2 cellular contexts compared by ENCODE assay signal in the genomic region with DNA sequence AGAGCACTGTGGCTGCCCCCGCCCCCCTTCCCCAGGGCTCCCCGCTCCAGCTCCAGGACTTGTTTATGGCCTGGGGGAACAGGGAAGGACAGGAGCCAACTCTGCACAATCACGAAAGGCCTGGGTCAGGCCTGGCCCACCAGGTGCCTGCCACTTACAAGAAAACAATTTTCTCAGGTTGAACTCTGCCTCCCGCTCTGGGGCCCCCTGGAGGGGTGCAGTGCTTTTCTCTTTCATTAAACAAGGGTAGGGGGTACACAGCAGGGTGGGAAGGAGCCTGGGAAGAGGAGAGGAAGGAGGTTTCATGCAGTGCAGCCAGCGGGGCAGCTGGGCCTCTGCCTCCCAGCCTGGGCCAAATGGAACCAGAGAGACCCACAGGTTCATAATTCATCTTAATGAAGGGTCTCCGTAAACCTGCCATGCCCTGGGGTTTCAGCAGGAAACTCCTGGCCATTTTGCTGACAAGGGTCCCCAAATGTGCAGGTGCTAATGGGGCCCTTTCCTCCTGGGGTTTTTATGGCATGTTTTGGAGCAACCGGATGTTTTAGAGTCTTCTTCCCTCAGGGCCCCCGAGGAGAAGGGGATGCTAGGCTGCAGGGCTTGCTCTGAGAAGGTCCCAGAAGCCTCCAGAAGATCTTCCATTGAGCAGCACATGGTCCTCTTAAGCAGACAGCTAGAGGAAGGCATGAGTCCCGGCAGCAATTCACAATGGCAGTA.
TF ChIP-seq lines count a peak whose summit lies in the region.

No MANE protein-coding gene starts in this region.

TF ChIP-seq in HEK293, 187 proteins besides CTCF, POLR2A, EP300 and RAD21:
- TF ChIP-seq ZNF114 (tag by site-specific recombination; IDR thresholded peaks at IDR 0.05) (no peak), ZNF248 (tag by site-specific recombination; IDR thresholded peaks at IDR 0.05) (no peak), ZNF112 (tag by site-specific recombination; IDR thresholded peaks at IDR 0.05) (no peak), ZNF133 (tag by site-specific recombination; IDR thresholded peaks at IDR 0.05) (no peak), ZNF658 (tag by site-specific recombination; IDR thresholded peaks at IDR 0.05) (no peak), ZNF664 (tag by site-specific recombination; IDR thresholded peaks at IDR 0.05) (no peak), ZNF423 (tag by site-specific recombination; IDR thresholded peaks at IDR 0.05) (peak; percentile 76), ZNF335 (tag by site-specific recombination; conservative IDR thresholded peaks at IDR 0.05) (0 out of 2 replicates have a peak, but pooled peaks have one; percentile 25), ZNF548 (tag by site-specific recombination; IDR thresholded peaks at IDR 0.05) (no peak), ZNF521 (tag by site-specific recombination; IDR thresholded peaks at IDR 0.05) (no peak), ZNF19 (tag by site-specific recombination; IDR thresholded peaks at IDR 0.05; ENCODE audit: low read depth) (no peak), GLIS1 (tag by site-specific recombination; IDR thresholded peaks at IDR 0.05) (peak; percentile 73), ZNF138 (tag by site-specific recombination; IDR thresholded peaks at IDR 0.05; ENCODE audit: borderline replicate concordance) (no peak), SCRT2 (tag by site-specific recombination; IDR thresholded peaks at IDR 0.05) (no peak), YY1 (tag by site-specific recombination; IDR thresholded peaks at IDR 0.05) (no peak), ZIC2 (tag by site-specific recombination; IDR thresholded peaks at IDR 0.05) (peak; percentile 100)
- TF ChIP-seq, protein P1, sequence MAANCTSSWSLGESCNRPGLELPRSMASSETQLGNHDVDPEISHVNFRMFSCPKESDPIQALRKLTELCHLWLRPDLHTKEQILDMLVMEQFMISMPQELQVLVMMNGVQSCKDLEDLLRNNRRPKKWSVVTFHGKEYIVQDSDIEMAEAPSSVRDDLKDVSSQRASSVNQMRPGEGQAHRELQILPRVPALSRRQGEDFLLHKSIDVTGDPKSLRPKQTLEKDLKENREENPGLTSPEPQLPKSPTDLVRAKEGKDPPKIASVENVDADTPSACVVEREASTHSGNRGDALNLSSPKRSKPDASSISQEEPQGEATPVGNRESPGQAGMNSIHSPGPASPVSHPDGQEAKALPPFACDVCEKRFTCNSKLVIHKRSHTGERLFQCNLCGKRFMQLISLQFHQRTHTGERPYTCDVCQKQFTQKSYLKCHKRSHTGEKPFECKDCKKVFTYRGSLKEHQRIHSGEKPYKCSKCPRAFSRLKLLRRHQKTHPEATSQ (tag by site-specific recombination; IDR thresholded peaks at IDR 0.05) = no peak
- TF ChIP-seq, protein P2, sequence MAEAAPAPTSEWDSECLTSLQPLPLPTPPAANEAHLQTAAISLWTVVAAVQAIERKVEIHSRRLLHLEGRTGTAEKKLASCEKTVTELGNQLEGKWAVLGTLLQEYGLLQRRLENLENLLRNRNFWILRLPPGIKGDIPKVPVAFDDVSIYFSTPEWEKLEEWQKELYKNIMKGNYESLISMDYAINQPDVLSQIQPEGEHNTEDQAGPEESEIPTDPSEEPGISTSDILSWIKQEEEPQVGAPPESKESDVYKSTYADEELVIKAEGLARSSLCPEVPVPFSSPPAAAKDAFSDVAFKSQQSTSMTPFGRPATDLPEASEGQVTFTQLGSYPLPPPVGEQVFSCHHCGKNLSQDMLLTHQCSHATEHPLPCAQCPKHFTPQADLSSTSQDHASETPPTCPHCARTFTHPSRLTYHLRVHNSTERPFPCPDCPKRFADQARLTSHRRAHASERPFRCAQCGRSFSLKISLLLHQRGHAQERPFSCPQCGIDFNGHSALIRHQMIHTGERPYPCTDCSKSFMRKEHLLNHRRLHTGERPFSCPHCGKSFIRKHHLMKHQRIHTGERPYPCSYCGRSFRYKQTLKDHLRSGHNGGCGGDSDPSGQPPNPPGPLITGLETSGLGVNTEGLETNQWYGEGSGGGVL (tag by site-specific recombination; IDR thresholded peaks at IDR 0.05) = no peak
- TF ChIP-seq, protein P3, sequence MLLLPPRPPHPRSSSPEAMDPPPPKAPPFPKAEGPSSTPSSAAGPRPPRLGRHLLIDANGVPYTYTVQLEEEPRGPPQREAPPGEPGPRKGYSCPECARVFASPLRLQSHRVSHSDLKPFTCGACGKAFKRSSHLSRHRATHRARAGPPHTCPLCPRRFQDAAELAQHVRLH (tag by site-specific recombination; IDR thresholded peaks at IDR 0.05) = no peak

TF ChIP-seq in H1, 55 proteins besides CTCF, POLR2A, EP300 and RAD21:
- TF ChIP-seq KDM1A (IDR thresholded peaks at IDR 0.05; ENCODE audit: borderline replicate concordance, low read length) (no peak), KDM4A (IDR thresholded peaks at IDR 0.05; ENCODE audit: low read depth, low read length, severe bottlenecking) (peak; percentile 22)
